Comparison of ENCODE assay signal across 15 cellular contexts in genomic region chr14:50333010-50333409, GRCh38. TPM values are rescaled to one million over a fixed set of nuclear protein-coding genes. Genes with fewer than 3 reads are reported as not detected.
DNase-seq lines count a peak whose midpoint lies in the region; ATAC-seq and TF ChIP-seq lines count a peak whose summit lies in the region.
"Had no signal": no experiment of that assay in that cellular context is flagged by ENCODE, and none has a peak within 500 bp of the region (broad histone marks: within the 10 kb centered on the region; RNA-seq: fewer than 3 reads in every experiment).

No MANE protein-coding gene starts in this region.

- H3K9me3 ChIP-seq in psoas muscle: no peaks in the 10 kb centered on the region
- H3K9me3 ChIP-seq: ovary, thoracic aorta had no signal

- ATAC-seq in activated T-helper 17 cell treated with anti-CD3 and anti-CD28 coated beads, Interleukin-2, amount 50 U/mL, for 72 hours (replicated peaks): peak; percentile 46
- peak; percentile 47 to 69 (median 63) for ATAC-seq in psoas muscle

- in situ Hi-C loops in G401 (cut with HindIII; ENCODE audit: low sequenced_read_pairs): no loop called here
- in situ Hi-C loops in ACHN (cut with HindIII; ENCODE audit: low pct_ligation_motif_present, low pct_unique_long_range_greater_than_20kb, low sequenced_read_pairs): no loop called here

- no peaks in the 10 kb centered on the region for H3K27me3 ChIP-seq in psoas muscle (ENCODE audit: insufficient read depth in 3 of 3, low read length in 2 of 3)
- H3K27me3 ChIP-seq: ovary had no signal

- peaks cover 0 to 27% of the 10 kb centered on the region in 2 donors for H3K36me3 ChIP-seq in psoas muscle (ENCODE audit: insufficient read depth in 1 of 2, low read depth in 1 of 2)
- H3K36me3 ChIP-seq: ovary, WERI-Rb-1 had no signal

- 22 to 40% (median 33%) methylated on average over 3 of the region's 3 CpGs for WGBS in psoas muscle, 3 donors

- H3K4me1 ChIP-seq in psoas muscle: peaks cover 14% of the 10 kb centered on the region

- DNase-seq in G401 (ENCODE audit: low spot score) (peak; percentile 50), fibroblast of the aortic adventitia (ENCODE audit: low read depth) (peak; percentile 96), psoas muscle (peak in 1 of 2 donors; percentile 37), DMS153 treated with DMSO at 0.1 percent for 48 hours (lab: John Stamatoyannopoulos, UW; ENCODE audit: unreplicated experiment) (no peak), SW480 (ENCODE audit: low spot score) (no peak), SHP77 (lab: John Stamatoyannopoulos, UW) (no peak), ACHN (no peak)
- DNase-seq: COR-L47, Karpas-422, kidney glomerular epithelial cell, NCI-H345, WERI-Rb-1 had no signal

- intact Hi-C loops in psoas muscle (cut with DNase I): no loop called here

- H3K4me1 Mint-ChIP-seq in activated T-helper 17 cell treated with anti-CD3 and anti-CD28 coated beads, Interleukin-2, amount 50 U/mL, for 72 hours: peaks cover 6% of the 10 kb centered on the region

- no peak overlapping the region for H3K27ac ChIP-seq in psoas muscle
- H3K27ac ChIP-seq: ovary, thoracic aorta, WERI-Rb-1 had no signal

- TF ChIP-seq CTCF in fibroblast of the aortic adventitia (IDR thresholded peaks at IDR 0.05; ENCODE audit: insufficient read depth, low read length): no peak
- TF ChIP-seq CTCF in psoas muscle (IDR thresholded peaks at IDR 0.05): no peak

- H3K9me3 Mint-ChIP-seq in activated T-helper 17 cell treated with anti-CD3 and anti-CD28 coated beads, Interleukin-2, amount 50 U/mL, for 72 hours: no peaks in the 10 kb centered on the region

- H3K4me3 Mint-ChIP-seq in activated T-helper 17 cell treated with anti-CD3 and anti-CD28 coated beads, Interleukin-2, amount 50 U/mL, for 72 hours: no peak overlapping the region

- H3K4me3 ChIP-seq in fibroblast of the aortic adventitia (ENCODE audit: low read depth, low read length) (no peak overlapping the region), psoas muscle (no peak overlapping the region)
- H3K4me3 ChIP-seq: ovary, thoracic aorta had no signal

- no peak overlapping the region for H3K27ac Mint-ChIP-seq in activated T-helper 17 cell treated with anti-CD3 and anti-CD28 coated beads, Interleukin-2, amount 50 U/mL, for 72 hours

- no peaks in the 10 kb centered on the region for H3K27me3 Mint-ChIP-seq in activated T-helper 17 cell treated with anti-CD3 and anti-CD28 coated beads, Interleukin-2, amount 50 U/mL, for 72 hours

- H3K36me3 Mint-ChIP-seq in activated T-helper 17 cell treated with anti-CD3 and anti-CD28 coated beads, Interleukin-2, amount 50 U/mL, for 72 hours (ENCODE audit: low read depth): peaks cover 33% of the 10 kb centered on the region

RNA-seq across cellular contexts. Expression of gene DMAC2L, which starts 20.9 kb away (rescaled TPM):
- 8.8 and 31.0 TPM in 2 replicates for total RNA-seq in G401 (2014; rRNA removed; shearing (Covaris generic))
- 10 to 100 TPM; 11.8 to 13.2 TPM for total RNA-seq in activated T-helper 17 cell treated with anti-CD3 and anti-CD28 coated beads, Interleukin-2, amount 50 U/mL, for 72 hours
- total RNA-seq in fibroblast of the aortic adventitia (ENCODE audit: low replicate concordance): 2.2 and 4.4 TPM in 2 replicates
- total RNA-seq in psoas muscle: 10 to 100 TPM; 26.7 to 43.5 (median 35.1) TPM
- polyA plus RNA-seq in psoas muscle: 10 to 100 TPM; 21.7 to 36.6 (median 26.6) TPM

RNA-seq across cellular contexts. Expression of gene L2HGDH, which starts 21.0 kb away (rescaled TPM):
- 23.0 and 31.6 TPM in 2 replicates for total RNA-seq in G401 (2014; rRNA removed; shearing (Covaris generic))
- 10 to 100 TPM; 13.0 to 14.1 TPM for total RNA-seq in activated T-helper 17 cell treated with anti-CD3 and anti-CD28 coated beads, Interleukin-2, amount 50 U/mL, for 72 hours
- total RNA-seq in fibroblast of the aortic adventitia (ENCODE audit: low replicate concordance) (0.98 and 3.3 TPM in 2 replicates), psoas muscle (10 to 100 TPM in 3 of 4 donors, 1 to 10 TPM in 1; 9.3 to 10.9 (median 10.2) TPM)
- 10 to 100 TPM in 1 of 3 donors, 1 to 10 TPM in 2; 3.5 to 10.4 (median 4.9) TPM for polyA plus RNA-seq in psoas muscle

Comparison
In these comparisons a context has a peak if more than half of its experiments do, and no peak if none do; other contexts are left out.
1. DNase-seq: peak in G401 (single experiment) and fibroblast of the aortic adventitia (single experiment); none in DMS153 treated with DMSO at 0.1 percent for 48 hours (single experiment), SW480 (single experiment), SHP77 (0 of 2) and ACHN (single experiment).